Comparison of ENCODE assay signal across 17 cellular contexts in genomic region chrX:121322159-121322558, GRCh38.
DNase-seq lines count a peak whose midpoint lies in the region; ATAC-seq, FAIRE-seq and TF ChIP-seq lines count a peak whose summit lies in the region.
"Had no signal": no experiment of that assay in that cellular context is flagged by ENCODE, and none has a peak within 500 bp of the region (broad histone marks: within the 10 kb centered on the region; RNA-seq: fewer than 3 reads in every experiment).

No MANE protein-coding gene starts in this region.

- H3K9ac ChIP-seq in GM23248, result no peak overlapping the region

- H3K27me3 ChIP-seq in GM23248 (replicated peaks; ENCODE audit: insufficient read depth) (no peaks in the 10 kb centered on the region), foreskin keratinocyte (no peaks in the 10 kb centered on the region)
- H3K27me3 ChIP-seq: BE2C, heart left ventricle had no signal

- no peaks in the 10 kb centered on the region for H3K36me3 ChIP-seq in GM23248 (ENCODE audit: low read depth)
- H3K36me3 ChIP-seq: BE2C, heart left ventricle had no signal

- H3K4me1 ChIP-seq in GM23248 (ENCODE audit: insufficient read depth), result no peaks in the 10 kb centered on the region
- no peaks in the 10 kb centered on the region for H3K4me1 ChIP-seq in foreskin keratinocyte
- H3K4me1 ChIP-seq: BE2C, heart left ventricle had no signal

- TF ChIP-seq CTCF in Calu3 (IDR thresholded peaks at IDR 0.05; ENCODE audit: unreplicated experiment) (peak; percentile 16), RWPE1 (conservative IDR thresholded peaks at IDR 0.05; ENCODE audit: low read depth) (no peak), foreskin keratinocyte (conservative IDR thresholded peaks at IDR 0.05) (peak; percentile 48)

- POLR2A ChIA-PET in RWPE1 (lab: Yijun Ruan, JAX; ENCODE audit: low non-redundant PET), result no interaction called here

- H3K36me3 Mint-ChIP-seq in Calu3 (ENCODE audit: insufficient read depth, unreplicated experiment), result no peaks in the 10 kb centered on the region
- no peaks in the 10 kb centered on the region for H3K36me3 Mint-ChIP-seq in activated naive CD8-positive, alpha-beta T cell treated with anti-CD3 and anti-CD28 coated beads, Interleukin-2, amount 50 U/mL, for 24 hours (ENCODE audit: low read depth)
- H3K36me3 Mint-ChIP-seq: type B pancreatic cell, WTC11 had no signal

- no peaks in the 10 kb centered on the region for H3F3A ChIP-seq in GM23248 (ENCODE audit: insufficient read depth)

- no peak overlapping the region for H3K4me3 ChIP-seq in GM23248
- H3K4me3 ChIP-seq: heart left ventricle had no signal

- no peak for ATAC-seq in foreskin keratinocyte
- no peak for ATAC-seq in activated naive CD8-positive, alpha-beta T cell treated with anti-CD3 and anti-CD28 coated beads, Interleukin-2, amount 50 U/mL, for 24 hours
- ATAC-seq: heart left ventricle, left cardiac atrium, WTC11 had no signal

- no peak overlapping the region for H3K27ac Mint-ChIP-seq in Calu3 (ENCODE audit: unreplicated experiment)
- H3K27ac Mint-ChIP-seq in activated naive CD8-positive, alpha-beta T cell treated with anti-CD3 and anti-CD28 coated beads, Interleukin-2, amount 50 U/mL, for 24 hours, result no peak overlapping the region
- H3K27ac Mint-ChIP-seq: type B pancreatic cell, WTC11 had no signal

- intact Hi-C loops in Calu3 (cut with micrococcal nuclease; ENCODE audit: unreplicated experiment), result loop anchor here (2.0 kb wide), 1 partner anchor 257 kb away; no protein-coding TSS in a partner anchor

- peak; percentile 17 for DNase-seq in Calu3
- DNase-seq in GM23248, result peak; percentile 4
- DNase-seq in RWPE1 (ENCODE audit: low spot score), result peak; percentile 1
- DNase-seq in foreskin keratinocyte, result peak in 1 of 2 donors; percentile 2
- DNase-seq in NCI-H1436 (lab: John Stamatoyannopoulos, UW), result no peak
- no peak for DNase-seq in activated naive CD8-positive, alpha-beta T cell treated with anti-CD3 and anti-CD28 coated beads, Interleukin-2, amount 50 U/mL, for 24 hours
- DNase-seq in SIG-M5 (lab: John Stamatoyannopoulos, UW), result no peak
- DNase-seq in GM12892 (ENCODE audit: insufficient read length), result no peak
- DNase-seq: BE2C; heart left ventricle; KG1; left cardiac atrium; NCI-H2081 treated with DMSO at 0.1 percent for 48 hours; NK-92 treated with Interleukin-12 subunit alpha and Interleukin-12 subunit beta, amount 100 ng/mL, for 24 hours had no signal

- no peaks in the 10 kb centered on the region for H4K20me1 ChIP-seq in GM23248 (ENCODE audit: insufficient read depth)

- H2AFZ ChIP-seq in GM23248, result no peak overlapping the region

- WGBS in GM23248 (ENCODE audit: low coverage in 1 of 2, low lambda C conversion rate in 2 of 2, missing lambda C conversion rate in 2 of 2), 2 experiments, result 0 to 11% methylated on average over 1 of the region's 1 CpG

- no TSS peak for BruUV-seq in Calu3 (replicated peaks; lab: Mats Ljungman, UMichigan)

- TF ChIP-seq POLR2A in GM12892 (IDR thresholded peaks at IDR 0.05; ENCODE audit: low read depth, low read length), result no peak

- H3K27ac ChIP-seq in GM23248 (no peak overlapping the region), RWPE1 (no peak overlapping the region), foreskin keratinocyte (no peak overlapping the region)
- H3K27ac ChIP-seq: heart left ventricle had no signal

- no peaks in the 10 kb centered on the region for H3K9me3 ChIP-seq in GM23248 (ENCODE audit: low read depth)
- H3K9me3 ChIP-seq: BE2C had no signal

- in situ Hi-C loops in GM23248 (cut with MboI), result no loop called here

- no peak overlapping the region for H3K4me2 ChIP-seq in GM23248 (ENCODE audit: unreplicated experiment)

- H3K27me3 Mint-ChIP-seq in Calu3 (ENCODE audit: unreplicated experiment), result no peaks in the 10 kb centered on the region
- peaks cover 4% of the 10 kb centered on the region for H3K27me3 Mint-ChIP-seq in activated naive CD8-positive, alpha-beta T cell treated with anti-CD3 and anti-CD28 coated beads, Interleukin-2, amount 50 U/mL, for 24 hours
- H3K27me3 Mint-ChIP-seq: central memory CD8-positive, alpha-beta T cell; type B pancreatic cell had no signal

- no peaks in the 10 kb centered on the region for H3K9me3 Mint-ChIP-seq in Calu3 (ENCODE audit: low read depth, unreplicated experiment)
- H3K9me3 Mint-ChIP-seq in activated naive CD8-positive, alpha-beta T cell treated with anti-CD3 and anti-CD28 coated beads, Interleukin-2, amount 50 U/mL, for 24 hours, result no peaks in the 10 kb centered on the region
- H3K9me3 Mint-ChIP-seq: central memory CD8-positive, alpha-beta T cell; WTC11 had no signal

- CTCF ChIA-PET in Calu3 (lab: Charles Lee), result interaction anchor here (0.6 to 1.2 kb wide), 4 partner anchors 67 to 313 kb away, joined by 3 to 6 read pairs (median 3); no protein-coding TSS in a partner anchor
- CTCF ChIA-PET in RWPE1 (lab: Yijun Ruan, JAX), result interaction anchor here (0.6 to 1.4 kb wide), 3 partner anchors 144 to 326 kb away, joined by 3 to 5 read pairs (median 3); no protein-coding TSS in a partner anchor

- H3K4me3 Mint-ChIP-seq in Calu3 (ENCODE audit: low read depth, unreplicated experiment), result no peak overlapping the region
- H3K4me3 Mint-ChIP-seq in activated naive CD8-positive, alpha-beta T cell treated with anti-CD3 and anti-CD28 coated beads, Interleukin-2, amount 50 U/mL, for 24 hours, result no peak overlapping the region
- H3K4me3 Mint-ChIP-seq: central memory CD8-positive, alpha-beta T cell; type B pancreatic cell; WTC11 had no signal

- no peak for FAIRE-seq in GM12892 (lab: Jason Lieb, UNC)

- H3K79me2 ChIP-seq in GM23248 (ENCODE audit: insufficient read depth), result no peaks in the 10 kb centered on the region

- no peaks in the 10 kb centered on the region for H3K4me1 Mint-ChIP-seq in Calu3 (ENCODE audit: low read depth, unreplicated experiment)
- no peaks in the 10 kb centered on the region for H3K4me1 Mint-ChIP-seq in activated naive CD8-positive, alpha-beta T cell treated with anti-CD3 and anti-CD28 coated beads, Interleukin-2, amount 50 U/mL, for 24 hours
- H3K4me1 Mint-ChIP-seq: central memory CD8-positive, alpha-beta T cell; WTC11 had no signal

- H3K9me2 ChIP-seq in GM23248 (ENCODE audit: insufficient read depth), result no peaks in the 10 kb centered on the region

Comparison
In these comparisons a context has a peak if more than half of its experiments do, and no peak if none do; other contexts are left out.
1. DNase-seq: peak in Calu3 (single experiment), GM23248 (single experiment) and RWPE1 (single experiment); none in NCI-H1436 (single experiment), activated naive CD8-positive, alpha-beta T cell treated with anti-CD3 and anti-CD28 coated beads, Interleukin-2, amount 50 U/mL, for 24 hours (single experiment), SIG-M5 (single experiment) and GM12892 (single experiment).